ENCODE assay signal across 20 cellular contexts in genomic region chr2:44197806-44198205, GRCh38.
"Had no signal": no experiment of that assay in that cellular context is flagged by ENCODE, and none has a peak within 500 bp of the region (broad histone marks: within the 10 kb centered on the region; RNA-seq: fewer than 3 reads in every experiment).

No MANE protein-coding gene starts in this region.

- H3K27me3 ChIP-seq: dorsolateral prefrontal cortex, heart left ventricle, right lobe of liver, suprapubic skin, thyroid gland, upper lobe of left lung, uterus had no signal

- H3K4me3 Mint-ChIP-seq: nephron progenitor cell; stimulated activated effector memory CD8-positive, alpha-beta T cell treated with anti-CD3 and anti-CD28 coated beads, Interleukin-12 subunit alpha, Interleukin-12 subunit beta, amount 100 ng/mL, for 72 hours had no signal

- H3K27ac ChIP-seq: dorsolateral prefrontal cortex, heart left ventricle, parathyroid adenoma, psoas muscle, right lobe of liver, suprapubic skin, thyroid gland, upper lobe of left lung, uterus had no signal

- DNase-seq: dorsolateral prefrontal cortex; effector CD8-positive, alpha-beta T cell; foreskin melanocyte; heart left ventricle; islet precursor cell; mammary epithelial cell; naive thymus-derived CD4-positive, alpha-beta T cell; nephron progenitor cell; psoas muscle; retina; right lobe of liver; stimulated activated CD4-positive, alpha-beta T cell treated with anti-CD3 and anti-CD28 coated beads, Interleukin-4, amount 100 ng/mL, for 1 hour; stimulated activated CD8-positive, alpha-beta memory T cell treated with anti-CD3 and anti-CD28 coated beads, Interleukin-4, amount 100 ng/mL, for 48 hours; stimulated activated naive CD8-positive, alpha-beta T cell treated with anti-CD3 and anti-CD28 coated beads, Interleukin-15, Interleukin-2, amounts not matched to agents 100 U/mL and 50 U/mL, for 24 hours; thyroid gland; upper lobe of left lung; uterus had no signal

- H3K27ac Mint-ChIP-seq: nephron progenitor cell; stimulated activated effector memory CD8-positive, alpha-beta T cell treated with anti-CD3 and anti-CD28 coated beads, Interleukin-12 subunit alpha, Interleukin-12 subunit beta, amount 100 ng/mL, for 72 hours had no signal

- H3K4me3 ChIP-seq: dorsolateral prefrontal cortex, heart left ventricle, psoas muscle, right lobe of liver, suprapubic skin, thyroid gland, upper lobe of left lung, uterus had no signal

- H3K4me1 ChIP-seq: parathyroid adenoma, right lobe of liver, uterus had no signal

- H3K4me1 Mint-ChIP-seq: nephron progenitor cell had no signal

- H2AFZ ChIP-seq: parathyroid adenoma had no signal

- H3K36me3 ChIP-seq: suprapubic skin, thyroid gland, uterus had no signal

- H3K9me3 ChIP-seq: heart left ventricle, psoas muscle, right lobe of liver, suprapubic skin, thyroid gland, upper lobe of left lung, uterus had no signal

- H3K9me3 Mint-ChIP-seq: nephron progenitor cell; stimulated activated effector memory CD8-positive, alpha-beta T cell treated with anti-CD3 and anti-CD28 coated beads, Interleukin-12 subunit alpha, Interleukin-12 subunit beta, amount 100 ng/mL, for 72 hours had no signal

- H3K9ac ChIP-seq: parathyroid adenoma had no signal

- H3K27me3 Mint-ChIP-seq: naive thymus-derived CD4-positive, alpha-beta T cell had no signal
